Comparison of ENCODE assay signal across 1 cellular context in the genomic region with DNA sequence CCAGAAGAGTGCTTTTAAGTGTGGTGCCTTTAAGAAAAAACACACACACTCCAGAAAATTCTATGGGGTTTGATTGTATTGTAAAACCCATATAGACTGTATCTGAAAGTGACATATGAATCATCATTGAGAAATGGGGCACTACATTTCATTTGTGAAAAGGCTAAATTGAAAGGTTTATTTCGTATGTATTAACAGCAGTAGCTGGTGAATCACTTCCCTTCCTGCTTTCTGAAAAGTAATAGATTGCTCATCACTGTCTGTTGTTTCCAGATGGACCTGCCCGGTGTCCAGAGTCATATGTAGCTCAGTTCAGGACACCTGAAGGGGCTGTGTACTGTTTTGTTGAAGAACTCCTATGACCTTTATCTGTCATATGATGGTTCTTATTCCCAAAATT.
TF ChIP-seq lines count a peak whose summit lies in the region.

No MANE protein-coding gene starts in this region.

TF ChIP-seq in HCT116, 20 proteins besides CTCF, POLR2A, EP300 and RAD21 (continued from another document):
- no peak for TF ChIP-seq REST (IDR thresholded peaks at IDR 0.05; ENCODE audit: low read depth)
- TF ChIP-seq EGR1 (IDR thresholded peaks at IDR 0.05; ENCODE audit: low read depth), result no peak
